ENCODE assay signal across 1 cellular context in genomic region chr10:44857363-44858016, GRCh38.
A peak's percentile ranks its signal among the peaks of the same experiment; 100 is the strongest.
TF ChIP-seq lines count a peak whose summit lies in the region.

No MANE protein-coding gene starts in this region.

TF ChIP-seq in HepG2, 621 proteins besides CTCF, POLR2A, EP300 and RAD21 (continued from another document):
- TF ChIP-seq ZHX2 (IDR thresholded peaks at IDR 0.05; ENCODE audit: low read depth), result no peak
- TF ChIP-seq ZHX2 (CRISPR knock-in tag; IDR thresholded peaks at IDR 0.05; ENCODE audit: borderline replicate concordance), result no peak
- no peak for TF ChIP-seq GLI4 (CRISPR knock-in tag; IDR thresholded peaks at IDR 0.05; ENCODE audit: borderline replicate concordance)
- peak; percentile 59; the same call in 1 of the 2 replicates for TF ChIP-seq KDM2A (CRISPR knock-in tag; IDR thresholded peaks at IDR 0.05; ENCODE audit: borderline replicate concordance, low read depth)
- TF ChIP-seq BORCS8-MEF2B (CRISPR knock-in tag; IDR thresholded peaks at IDR 0.05), result no peak
- no peak for TF ChIP-seq ZFP1 (CRISPR knock-in tag; IDR thresholded peaks at IDR 0.05)
- peak; percentile 20 for TF ChIP-seq TEAD3 (CRISPR knock-in tag; optimal IDR thresholded peaks at IDR 0.05; ENCODE audit: borderline replicate concordance)
- TF ChIP-seq U2AF1 (optimal IDR thresholded peaks at IDR 0.05; ENCODE audit: low read depth, low read length), result peak; percentile 51
- TF ChIP-seq PCBP2 (optimal IDR thresholded peaks at IDR 0.05; ENCODE audit: low read depth, low read length, poor library complexity, severe bottlenecking), result peak; percentile 25
- TF ChIP-seq MED1 (CRISPR knock-in tag; IDR thresholded peaks at IDR 0.05), result no peak
- no peak for TF ChIP-seq ZNF678 (CRISPR knock-in tag; IDR thresholded peaks at IDR 0.05)
- no peak for TF ChIP-seq RBM22 (optimal IDR thresholded peaks at IDR 0.05; ENCODE audit: low read length)
- TF ChIP-seq XRCC5 (optimal IDR thresholded peaks at IDR 0.05; ENCODE audit: low read length), result peak; percentile 46
- no peak for TF ChIP-seq RCOR2 (CRISPR knock-in tag; IDR thresholded peaks at IDR 0.05)
- TF ChIP-seq STAG1 (CRISPR knock-in tag; IDR thresholded peaks at IDR 0.05), result peak; percentile 90
- TF ChIP-seq ZNF672 (CRISPR knock-in tag; IDR thresholded peaks at IDR 0.05), result no peak
- TF ChIP-seq MAFF (IDR thresholded peaks at IDR 0.05; ENCODE audit: low read depth, low read length), result no peak
- TF ChIP-seq PAX8 (CRISPR knock-in tag; IDR thresholded peaks at IDR 0.05; ENCODE audit: borderline replicate concordance), result no peak
- peak; percentile 94 for TF ChIP-seq ZNF770 (CRISPR knock-in tag; IDR thresholded peaks at IDR 0.05)
